ENCODE assay signal across 8 cellular contexts in the genomic region with DNA sequence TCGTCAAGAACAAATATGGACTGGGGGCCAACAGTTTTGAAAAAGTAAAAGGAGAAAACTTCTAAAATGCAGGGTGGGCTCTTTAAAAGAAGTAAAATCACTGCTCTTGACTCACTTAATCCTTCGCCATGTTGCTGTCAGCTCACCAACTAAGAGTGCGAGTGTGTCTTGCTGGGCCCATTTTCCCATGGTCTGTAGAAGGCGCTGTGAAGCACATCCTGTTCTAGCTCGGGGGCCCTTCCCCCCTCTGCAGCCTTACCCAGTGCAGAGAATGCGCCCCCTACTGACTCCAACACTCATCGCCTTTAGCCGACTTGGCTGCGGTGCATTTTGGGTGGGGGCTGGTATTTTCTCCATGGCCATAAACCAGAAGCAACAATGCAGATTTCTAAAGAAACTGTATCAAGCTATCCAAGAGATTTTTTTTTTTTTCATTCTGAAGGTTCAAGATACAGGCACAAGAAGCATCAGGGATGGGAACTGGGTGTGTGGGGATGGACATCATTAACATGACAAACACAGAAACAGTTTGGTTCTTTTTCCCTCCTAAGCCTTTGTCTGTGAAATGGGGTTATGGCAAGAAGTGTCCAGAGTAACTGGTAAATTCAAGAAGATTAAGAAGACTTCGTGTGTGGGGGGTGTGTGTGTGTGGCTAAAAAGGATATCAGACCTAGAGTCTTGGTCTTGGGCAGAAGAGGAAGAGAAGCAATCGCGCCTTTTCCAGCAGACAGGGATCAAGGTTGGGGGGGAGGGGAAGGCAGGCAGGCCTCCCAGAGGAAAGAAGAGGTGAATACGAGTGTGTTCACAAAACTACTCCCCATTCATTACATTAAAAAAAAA. TPM values are rescaled to one million over a fixed set of nuclear protein-coding genes. Genes with fewer than 3 reads are reported as not detected.
DNase-seq lines count a peak whose midpoint lies in the region; ATAC-seq and TF ChIP-seq lines count a peak whose summit lies in the region.

No MANE protein-coding gene starts in this region.

- H3K4me1 Mint-ChIP-seq in nephron = peaks cover 47% of the 10 kb centered on the region

- DNase-seq in DMS79 treated with DMSO at 0.1 percent for 48 hours (lab: John Stamatoyannopoulos, UW) (peak; percentile 57), Kasumi-1 (lab: John Stamatoyannopoulos, UW) (peak; percentile 95), RKO (ENCODE audit: low spot score) (peak; percentile 98), fibroblast of the aortic adventitia (ENCODE audit: low read depth) (peak; percentile 97)
- DNase-seq in activated T-helper 1 cell treated with anti-CD3 and anti-CD28 coated beads, Interleukin-2, amount 50 U/mL, for 16 hours (ENCODE audit: low read depth in 1 of 2, low spot score in 1 of 2) = peak; percentile 76 to 80
- peak; percentile 93 for DNase-seq in stimulated activated naive CD8-positive, alpha-beta T cell treated with anti-CD3 and anti-CD28 coated beads, Interleukin-15, Interleukin-2, amounts not matched to agents 100 U/mL and 50 U/mL, for 24 hours

- no peaks in the 10 kb centered on the region for H3K27me3 Mint-ChIP-seq in nephron (ENCODE audit: low read depth)

- peak overlapping the region; percentile 91 to 93 (median 93) for H3K4me3 Mint-ChIP-seq in nephron

- H3K9me3 Mint-ChIP-seq in nephron = no peaks in the 10 kb centered on the region

- peak overlapping the region; percentile 69 for H3K4me3 ChIP-seq in fibroblast of the aortic adventitia (ENCODE audit: low read depth, low read length)

- peaks cover 61% of the 10 kb centered on the region for H3K36me3 Mint-ChIP-seq in nephron (ENCODE audit: low read depth)

- TF ChIP-seq CTCF in fibroblast of the aortic adventitia (IDR thresholded peaks at IDR 0.05; ENCODE audit: insufficient read depth, low read length) (peak; percentile 92), nephron (IDR thresholded peaks at IDR 0.05; ENCODE audit: unreplicated experiment in 3 of 3) (peak; percentile 92 to 99 (median 93))

- ATAC-seq in GM21825 (IDR thresholded peaks at IDR 0.05; ENCODE audit: unreplicated experiment) = peak; percentile 56
- ATAC-seq in stimulated activated naive CD8-positive, alpha-beta T cell treated with anti-CD3 and anti-CD28 coated beads, Interleukin-15, Interleukin-2, amounts not matched to agents 100 U/mL and 50 U/mL, for 24 hours = peak; percentile 78

- H3K27ac Mint-ChIP-seq in nephron = peak overlapping the region; percentile 99 to 100 (median 100)

RNA-seq across cellular contexts. Expression of a gene that starts 1.7 kb away (rescaled TPM):
- 31.2 and 35.4 TPM in 2 replicates for total RNA-seq in fibroblast of the aortic adventitia (ENCODE audit: low replicate concordance)

RNA-seq across cellular contexts. Expression of a gene that starts 28.8 kb away (rescaled TPM):
- total RNA-seq in fibroblast of the aortic adventitia (ENCODE audit: low replicate concordance) = 52.3 and 70.8 TPM in 2 replicates

RNA-seq across cellular contexts. Expression of a gene that starts 29.1 kb away (rescaled TPM):
- 3.8 and 7.9 TPM in 2 replicates for total RNA-seq in fibroblast of the aortic adventitia (ENCODE audit: low replicate concordance)

Comparison
In these comparisons a context has a peak if more than half of its experiments do, and no peak if none do; other contexts are left out.
1. Peak in every context shown above with its lines: DNase-seq, ATAC-seq and H3K4me3 ChIP-seq.